8 cellular contexts compared by ENCODE assay signal in genomic region chr12:80632835-80633234, GRCh38.
DNase-seq lines count a peak whose midpoint lies in the region; ATAC-seq and TF ChIP-seq lines count a peak whose summit lies in the region.

No MANE protein-coding gene starts in this region.

- 48 to 51% methylated on average over 4 of the region's 4 CpGs for WGBS in tibial nerve, 2 donors
- 31% methylated on average over 4 of the region's 4 CpGs for WGBS in mesenchymal stem cell

- no peak overlapping the region for H2AK5ac ChIP-seq in mesenchymal stem cell (ENCODE audit: low read length, severe bottlenecking)

- H3K4me2 ChIP-seq in mesenchymal stem cell (ENCODE audit: low read length, poor library complexity, severe bottlenecking) = no peak overlapping the region

- no peak overlapping the region for H2BK12ac ChIP-seq in mesenchymal stem cell (ENCODE audit: low read length in 2 of 2)

- no peak for TF ChIP-seq EP300 in tibial nerve (IDR thresholded peaks at IDR 0.05)

- H3K9ac ChIP-seq in NT2/D1 (ENCODE audit: insufficient read length, low read depth) (no peak overlapping the region), mesenchymal stem cell (ENCODE audit: low read length) (no peak overlapping the region)

- H3K27ac ChIP-seq in foreskin keratinocyte = no peak overlapping the region
- H3K27ac ChIP-seq in tibial nerve = no peak overlapping the region
- no peak overlapping the region for H3K27ac ChIP-seq in mesenchymal stem cell (ENCODE audit: low read length, poor library complexity, severe bottlenecking)

- no peak overlapping the region for H3K4ac ChIP-seq in mesenchymal stem cell (ENCODE audit: low read depth in 1 of 2, low read length in 2 of 2)

- no peak overlapping the region for H3K4me3 ChIP-seq in NT2/D1 (ENCODE audit: insufficient read length, low read depth)
- H3K4me3 ChIP-seq in tibial nerve = no peak overlapping the region
- H3K4me3 ChIP-seq in mesenchymal stem cell (ENCODE audit: insufficient read depth in 1 of 2, low read depth in 1 of 2, low read length in 2 of 2) = no peak overlapping the region

- H3K36me3 ChIP-seq in NT2/D1 (ENCODE audit: insufficient read depth, insufficient read length, low read length) (no peaks in the 10 kb centered on the region), tibial nerve (no peaks in the 10 kb centered on the region), mesenchymal stem cell (ENCODE audit: control insufficient read depth in 1 of 2, insufficient read depth in 2 of 2, low read depth in 1 of 2, low read length in 2 of 2) (no peaks in the 10 kb centered on the region)

- no peaks in the 10 kb centered on the region for H3K9me3 ChIP-seq in NT2/D1 (ENCODE audit: insufficient read depth, low read length)
- no peaks in the 10 kb centered on the region for H3K9me3 ChIP-seq in tibial nerve
- no peaks in the 10 kb centered on the region for H3K9me3 ChIP-seq in mesenchymal stem cell (ENCODE audit: control insufficient read depth, low read length)

- no peaks in the 10 kb centered on the region for H3K4me1 ChIP-seq in NT2/D1 (ENCODE audit: insufficient read depth, insufficient read length)
- H3K4me1 ChIP-seq in foreskin keratinocyte = peaks cover 4% of the 10 kb centered on the region
- no peaks in the 10 kb centered on the region for H3K4me1 ChIP-seq in tibial nerve
- no peaks in the 10 kb centered on the region for H3K4me1 ChIP-seq in mesenchymal stem cell (ENCODE audit: control insufficient read depth, insufficient read depth, low read depth, low read length)

- no peak overlapping the region for H4K91ac ChIP-seq in mesenchymal stem cell (ENCODE audit: low read length)

- DNase-seq in A172 (ENCODE audit: low spot score) = peak; percentile 21
- peak; percentile 61 for DNase-seq in NT2/D1 (ENCODE audit: low read depth, low spot score)
- DNase-seq in foreskin keratinocyte = no peak
- no peak for DNase-seq in tibial nerve (ENCODE audit: low spot score in 2 of 2)
- DNase-seq in stimulated activated naive CD8-positive, alpha-beta T cell treated with anti-CD3 and anti-CD28 coated beads, Interleukin-15, Interleukin-2, amounts not matched to agents 100 U/mL and 50 U/mL, for 24 hours = no peak
- DNase-seq in mesenchymal stem cell = no peak

- H3K79me1 ChIP-seq in mesenchymal stem cell (replicated peaks; ENCODE audit: low read length, poor library complexity, severe bottlenecking) = no peaks in the 10 kb centered on the region

- no peak overlapping the region for H3K23ac ChIP-seq in mesenchymal stem cell (ENCODE audit: low read length in 2 of 2)

- no peak overlapping the region for H3K14ac ChIP-seq in mesenchymal stem cell (ENCODE audit: low read length in 2 of 2)

- H3K27me3 ChIP-seq in NT2/D1 (ENCODE audit: insufficient read depth, insufficient read length) (no peaks in the 10 kb centered on the region), foreskin keratinocyte (no peaks in the 10 kb centered on the region), tibial nerve (no peaks in the 10 kb centered on the region), mesenchymal stem cell (ENCODE audit: control insufficient read depth in 1 of 2, insufficient read depth in 1 of 2, low read length in 2 of 2) (no peaks in the 10 kb centered on the region)

- H3K18ac ChIP-seq in mesenchymal stem cell (ENCODE audit: low read depth in 1 of 2, low read length in 2 of 2) = no peak overlapping the region

- no peak for ATAC-seq in foreskin keratinocyte
- ATAC-seq in HG03095 (IDR thresholded peaks at IDR 0.05; ENCODE audit: unreplicated experiment) = no peak
- ATAC-seq in stimulated activated naive CD8-positive, alpha-beta T cell treated with anti-CD3 and anti-CD28 coated beads, Interleukin-15, Interleukin-2, amounts not matched to agents 100 U/mL and 50 U/mL, for 24 hours = no peak

- H2BK15ac ChIP-seq in mesenchymal stem cell (ENCODE audit: low read depth, poor library complexity, severe bottlenecking) = no peak overlapping the region

- TF ChIP-seq CTCF in GM12874 (IDR thresholded peaks at IDR 0.05; ENCODE audit: insufficient read depth, low read depth, low read length) (peak; percentile 38; the same call in 1 of the 2 replicates), foreskin keratinocyte (conservative IDR thresholded peaks at IDR 0.05) (peak; percentile 53), tibial nerve (IDR thresholded peaks at IDR 0.05) (no peak)

- TF ChIP-seq POLR2A in tibial nerve (IDR thresholded peaks at IDR 0.05) = no peak

- no peak overlapping the region for H2AFZ ChIP-seq in mesenchymal stem cell (ENCODE audit: low read depth, low read length)

- H4K8ac ChIP-seq in mesenchymal stem cell (ENCODE audit: low read length) = no peak overlapping the region

- no peak overlapping the region for H2BK120ac ChIP-seq in mesenchymal stem cell (ENCODE audit: low read depth, low read length)

- no peak overlapping the region for H2BK5ac ChIP-seq in mesenchymal stem cell (ENCODE audit: low read depth, low read length, poor library complexity, severe bottlenecking)

Comparison
In these comparisons a context has a peak if more than half of its experiments do, and no peak if none do; other contexts are left out.
1. DNase-seq: peak in A172 (single experiment) and NT2/D1 (single experiment); none in foreskin keratinocyte (0 of 2), tibial nerve (0 of 2), stimulated activated naive CD8-positive, alpha-beta T cell treated with anti-CD3 and anti-CD28 coated beads, Interleukin-15, Interleukin-2, amounts not matched to agents 100 U/mL and 50 U/mL, for 24 hours (single experiment) and mesenchymal stem cell (single experiment).
2. CTCF ChIP-seq: peak in GM12874 (single experiment) and foreskin keratinocyte (single experiment); none in tibial nerve (0 of 5).